In the genomic region with DNA sequence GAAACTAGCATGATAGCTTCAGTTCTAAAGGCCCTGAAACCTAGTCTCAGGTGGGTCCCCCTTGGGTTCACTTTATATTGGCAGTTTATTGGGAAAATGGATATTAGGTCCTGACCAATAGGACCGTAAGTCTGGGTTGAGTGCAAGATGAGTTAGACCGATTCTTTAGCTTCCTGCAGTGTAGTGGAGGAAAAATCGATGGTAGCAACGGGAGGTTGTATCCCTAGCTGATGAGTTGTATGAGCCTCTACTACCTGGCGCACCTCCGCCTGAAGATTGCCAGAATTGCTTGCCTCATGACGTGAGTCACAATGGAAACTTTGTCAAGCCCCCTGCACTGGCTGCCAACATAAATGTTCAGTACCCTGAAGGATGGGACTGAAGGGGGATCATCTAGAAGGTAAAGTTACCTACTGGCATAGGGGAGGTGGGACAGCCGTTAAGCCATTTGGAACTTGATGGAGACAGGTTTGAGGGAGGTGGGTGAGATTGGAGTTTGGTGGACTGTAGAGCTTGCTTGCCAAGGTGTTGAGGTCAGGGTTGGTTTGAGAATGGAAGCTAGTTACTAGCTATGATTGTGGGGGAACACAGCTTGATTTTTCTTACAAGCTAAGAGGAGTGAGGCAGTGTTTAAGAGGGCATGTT, we compare ENCODE assay signal across 1 cellular context.
TF ChIP-seq lines count a peak whose summit lies in the region.

No MANE protein-coding gene starts in this region.

TF ChIP-seq in WTC11, 78 proteins besides CTCF, POLR2A, EP300 and RAD21 (continued from another document):
- TF ChIP-seq, protein P1, sequence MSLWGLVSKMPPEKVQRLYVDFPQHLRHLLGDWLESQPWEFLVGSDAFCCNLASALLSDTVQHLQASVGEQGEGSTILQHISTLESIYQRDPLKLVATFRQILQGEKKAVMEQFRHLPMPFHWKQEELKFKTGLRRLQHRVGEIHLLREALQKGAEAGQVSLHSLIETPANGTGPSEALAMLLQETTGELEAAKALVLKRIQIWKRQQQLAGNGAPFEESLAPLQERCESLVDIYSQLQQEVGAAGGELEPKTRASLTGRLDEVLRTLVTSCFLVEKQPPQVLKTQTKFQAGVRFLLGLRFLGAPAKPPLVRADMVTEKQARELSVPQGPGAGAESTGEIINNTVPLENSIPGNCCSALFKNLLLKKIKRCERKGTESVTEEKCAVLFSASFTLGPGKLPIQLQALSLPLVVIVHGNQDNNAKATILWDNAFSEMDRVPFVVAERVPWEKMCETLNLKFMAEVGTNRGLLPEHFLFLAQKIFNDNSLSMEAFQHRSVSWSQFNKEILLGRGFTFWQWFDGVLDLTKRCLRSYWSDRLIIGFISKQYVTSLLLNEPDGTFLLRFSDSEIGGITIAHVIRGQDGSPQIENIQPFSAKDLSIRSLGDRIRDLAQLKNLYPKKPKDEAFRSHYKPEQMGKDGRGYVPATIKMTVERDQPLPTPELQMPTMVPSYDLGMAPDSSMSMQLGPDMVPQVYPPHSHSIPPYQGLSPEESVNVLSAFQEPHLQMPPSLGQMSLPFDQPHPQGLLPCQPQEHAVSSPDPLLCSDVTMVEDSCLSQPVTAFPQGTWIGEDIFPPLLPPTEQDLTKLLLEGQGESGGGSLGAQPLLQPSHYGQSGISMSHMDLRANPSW (CRISPR knock-in tag; conservative IDR thresholded peaks at IDR 0.05; ENCODE audit: low read depth) = no peak
- TF ChIP-seq, protein P2, sequence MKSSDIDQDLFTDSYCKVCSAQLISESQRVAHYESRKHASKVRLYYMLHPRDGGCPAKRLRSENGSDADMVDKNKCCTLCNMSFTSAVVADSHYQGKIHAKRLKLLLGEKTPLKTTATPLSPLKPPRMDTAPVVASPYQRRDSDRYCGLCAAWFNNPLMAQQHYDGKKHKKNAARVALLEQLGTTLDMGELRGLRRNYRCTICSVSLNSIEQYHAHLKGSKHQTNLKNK (CRISPR knock-in tag; IDR thresholded peaks at IDR 0.05) = peak; percentile 97
- TF ChIP-seq RORB (CRISPR knock-in tag; IDR thresholded peaks at IDR 0.05) (no peak), GTF2I (CRISPR knock-in tag; conservative IDR thresholded peaks at IDR 0.05) (0 out of 2 replicates have a peak, but pooled peaks have one; percentile 36), EMX1 (CRISPR knock-in tag; IDR thresholded peaks at IDR 0.05) (peak; percentile 100), KAT7 (CRISPR knock-in tag; IDR thresholded peaks at IDR 0.05; ENCODE audit: borderline replicate concordance) (no peak), PRRX2 (CRISPR knock-in tag; IDR thresholded peaks at IDR 0.05) (peak; percentile 98; the same call in 1 of the 2 replicates), ZNF317 (CRISPR knock-in tag; IDR thresholded peaks at IDR 0.05; ENCODE audit: borderline replicate concordance, low read depth) (no peak), NR3C1 (CRISPR knock-in tag; conservative IDR thresholded peaks at IDR 0.05; ENCODE audit: low read depth) (no peak), JUN (CRISPR knock-in tag; IDR thresholded peaks at IDR 0.05) (peak; percentile 80; the same call in 1 of the 2 replicates), NR1H2 (CRISPR knock-in tag; IDR thresholded peaks at IDR 0.05) (no peak), SOX15 (CRISPR knock-in tag; IDR thresholded peaks at IDR 0.05) (no peak), TEAD1 (CRISPR knock-in tag; IDR thresholded peaks at IDR 0.05) (peak; percentile 38; the same call in 1 of the 2 replicates), NFE2L1 (CRISPR knock-in tag; IDR thresholded peaks at IDR 0.05) (no peak), OVOL2 (CRISPR knock-in tag; IDR thresholded peaks at IDR 0.05; ENCODE audit: borderline replicate concordance) (no peak), IRF2 (CRISPR knock-in tag; IDR thresholded peaks at IDR 0.05; ENCODE audit: borderline replicate concordance, low read depth) (no peak), SP1 (CRISPR knock-in tag; conservative IDR thresholded peaks at IDR 0.05) (peak; percentile 39; the same call in 1 of the 2 replicates), ZNF263 (CRISPR knock-in tag; IDR thresholded peaks at IDR 0.05; ENCODE audit: low read depth) (no peak), HMGA2 (CRISPR knock-in tag; IDR thresholded peaks at IDR 0.05) (no peak), ZBTB21 (CRISPR knock-in tag; IDR thresholded peaks at IDR 0.05; ENCODE audit: borderline replicate concordance) (no peak)
- TF ChIP-seq, protein P3, sequence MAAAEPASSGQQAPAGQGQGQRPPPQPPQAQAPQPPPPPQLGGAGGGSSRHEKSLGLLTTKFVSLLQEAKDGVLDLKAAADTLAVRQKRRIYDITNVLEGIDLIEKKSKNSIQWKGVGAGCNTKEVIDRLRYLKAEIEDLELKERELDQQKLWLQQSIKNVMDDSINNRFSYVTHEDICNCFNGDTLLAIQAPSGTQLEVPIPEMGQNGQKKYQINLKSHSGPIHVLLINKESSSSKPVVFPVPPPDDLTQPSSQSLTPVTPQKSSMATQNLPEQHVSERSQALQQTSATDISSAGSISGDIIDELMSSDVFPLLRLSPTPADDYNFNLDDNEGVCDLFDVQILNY (CRISPR knock-in tag; IDR thresholded peaks at IDR 0.05) = no peak
- TF ChIP-seq, protein P4, sequence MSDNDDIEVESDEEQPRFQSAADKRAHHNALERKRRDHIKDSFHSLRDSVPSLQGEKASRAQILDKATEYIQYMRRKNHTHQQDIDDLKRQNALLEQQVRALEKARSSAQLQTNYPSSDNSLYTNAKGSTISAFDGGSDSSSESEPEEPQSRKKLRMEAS (CRISPR knock-in tag; IDR thresholded peaks at IDR 0.05) = peak; percentile 21; the same call in 1 of the 2 replicates
- TF ChIP-seq, protein P5, sequence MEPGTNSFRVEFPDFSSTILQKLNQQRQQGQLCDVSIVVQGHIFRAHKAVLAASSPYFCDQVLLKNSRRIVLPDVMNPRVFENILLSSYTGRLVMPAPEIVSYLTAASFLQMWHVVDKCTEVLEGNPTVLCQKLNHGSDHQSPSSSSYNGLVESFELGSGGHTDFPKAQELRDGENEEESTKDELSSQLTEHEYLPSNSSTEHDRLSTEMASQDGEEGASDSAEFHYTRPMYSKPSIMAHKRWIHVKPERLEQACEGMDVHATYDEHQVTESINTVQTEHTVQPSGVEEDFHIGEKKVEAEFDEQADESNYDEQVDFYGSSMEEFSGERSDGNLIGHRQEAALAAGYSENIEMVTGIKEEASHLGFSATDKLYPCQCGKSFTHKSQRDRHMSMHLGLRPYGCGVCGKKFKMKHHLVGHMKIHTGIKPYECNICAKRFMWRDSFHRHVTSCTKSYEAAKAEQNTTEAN (CRISPR knock-in tag; IDR thresholded peaks at IDR 0.05) = no peak
- TF ChIP-seq, protein P6, sequence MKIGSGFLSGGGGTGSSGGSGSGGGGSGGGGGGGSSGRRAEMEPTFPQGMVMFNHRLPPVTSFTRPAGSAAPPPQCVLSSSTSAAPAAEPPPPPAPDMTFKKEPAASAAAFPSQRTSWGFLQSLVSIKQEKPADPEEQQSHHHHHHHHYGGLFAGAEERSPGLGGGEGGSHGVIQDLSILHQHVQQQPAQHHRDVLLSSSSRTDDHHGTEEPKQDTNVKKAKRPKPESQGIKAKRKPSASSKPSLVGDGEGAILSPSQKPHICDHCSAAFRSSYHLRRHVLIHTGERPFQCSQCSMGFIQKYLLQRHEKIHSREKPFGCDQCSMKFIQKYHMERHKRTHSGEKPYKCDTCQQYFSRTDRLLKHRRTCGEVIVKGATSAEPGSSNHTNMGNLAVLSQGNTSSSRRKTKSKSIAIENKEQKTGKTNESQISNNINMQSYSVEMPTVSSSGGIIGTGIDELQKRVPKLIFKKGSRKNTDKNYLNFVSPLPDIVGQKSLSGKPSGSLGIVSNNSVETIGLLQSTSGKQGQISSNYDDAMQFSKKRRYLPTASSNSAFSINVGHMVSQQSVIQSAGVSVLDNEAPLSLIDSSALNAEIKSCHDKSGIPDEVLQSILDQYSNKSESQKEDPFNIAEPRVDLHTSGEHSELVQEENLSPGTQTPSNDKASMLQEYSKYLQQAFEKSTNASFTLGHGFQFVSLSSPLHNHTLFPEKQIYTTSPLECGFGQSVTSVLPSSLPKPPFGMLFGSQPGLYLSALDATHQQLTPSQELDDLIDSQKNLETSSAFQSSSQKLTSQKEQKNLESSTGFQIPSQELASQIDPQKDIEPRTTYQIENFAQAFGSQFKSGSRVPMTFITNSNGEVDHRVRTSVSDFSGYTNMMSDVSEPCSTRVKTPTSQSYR (CRISPR knock-in tag; IDR thresholded peaks at IDR 0.05) = peak; percentile 73
- TF ChIP-seq, protein P7, sequence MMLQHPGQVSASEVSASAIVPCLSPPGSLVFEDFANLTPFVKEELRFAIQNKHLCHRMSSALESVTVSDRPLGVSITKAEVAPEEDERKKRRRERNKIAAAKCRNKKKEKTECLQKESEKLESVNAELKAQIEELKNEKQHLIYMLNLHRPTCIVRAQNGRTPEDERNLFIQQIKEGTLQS (CRISPR knock-in tag; conservative IDR thresholded peaks at IDR 0.05) = peak; percentile 30; the same call in 1 of the 2 replicates
- TF ChIP-seq, protein P8, sequence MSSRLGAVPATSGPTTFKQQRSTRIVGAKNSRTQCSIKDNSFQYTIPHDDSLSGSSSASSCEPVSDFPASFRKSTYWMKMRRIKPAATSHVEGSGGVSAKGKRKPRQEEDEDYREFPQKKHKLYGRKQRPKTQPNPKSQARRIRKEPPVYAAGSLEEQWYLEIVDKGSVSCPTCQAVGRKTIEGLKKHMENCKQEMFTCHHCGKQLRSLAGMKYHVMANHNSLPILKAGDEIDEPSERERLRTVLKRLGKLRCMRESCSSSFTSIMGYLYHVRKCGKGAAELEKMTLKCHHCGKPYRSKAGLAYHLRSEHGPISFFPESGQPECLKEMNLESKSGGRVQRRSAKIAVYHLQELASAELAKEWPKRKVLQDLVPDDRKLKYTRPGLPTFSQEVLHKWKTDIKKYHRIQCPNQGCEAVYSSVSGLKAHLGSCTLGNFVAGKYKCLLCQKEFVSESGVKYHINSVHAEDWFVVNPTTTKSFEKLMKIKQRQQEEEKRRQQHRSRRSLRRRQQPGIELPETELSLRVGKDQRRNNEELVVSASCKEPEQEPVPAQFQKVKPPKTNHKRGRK (CRISPR knock-in tag; IDR thresholded peaks at IDR 0.05; ENCODE audit: borderline replicate concordance) = no peak
- TF ChIP-seq, protein P9, sequence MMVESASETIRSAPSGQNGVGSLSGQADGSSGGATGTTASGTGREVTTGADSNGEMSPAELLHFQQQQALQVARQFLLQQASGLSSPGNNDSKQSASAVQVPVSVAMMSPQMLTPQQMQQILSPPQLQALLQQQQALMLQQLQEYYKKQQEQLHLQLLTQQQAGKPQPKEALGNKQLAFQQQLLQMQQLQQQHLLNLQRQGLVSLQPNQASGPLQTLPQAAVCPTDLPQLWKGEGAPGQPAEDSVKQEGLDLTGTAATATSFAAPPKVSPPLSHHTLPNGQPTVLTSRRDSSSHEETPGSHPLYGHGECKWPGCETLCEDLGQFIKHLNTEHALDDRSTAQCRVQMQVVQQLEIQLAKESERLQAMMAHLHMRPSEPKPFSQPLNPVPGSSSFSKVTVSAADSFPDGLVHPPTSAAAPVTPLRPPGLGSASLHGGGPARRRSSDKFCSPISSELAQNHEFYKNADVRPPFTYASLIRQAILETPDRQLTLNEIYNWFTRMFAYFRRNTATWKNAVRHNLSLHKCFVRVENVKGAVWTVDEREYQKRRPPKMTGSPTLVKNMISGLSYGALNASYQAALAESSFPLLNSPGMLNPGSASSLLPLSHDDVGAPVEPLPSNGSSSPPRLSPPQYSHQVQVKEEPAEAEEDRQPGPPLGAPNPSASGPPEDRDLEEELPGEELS (CRISPR knock-in tag; IDR thresholded peaks at IDR 0.05) = no peak
